Comparison of ENCODE assay signal across 22 cellular contexts in genomic region chr15:95853350-95853749, GRCh38.
"Had no signal": no experiment of that assay in that cellular context is flagged by ENCODE, and none has a peak within 500 bp of the region (broad histone marks: within the 10 kb centered on the region; RNA-seq: fewer than 3 reads in every experiment).

No MANE protein-coding gene starts in this region.

- H3K9me3 ChIP-seq: prostate gland, stomach, vagina had no signal

- FAIRE-seq: TTC549 had no signal

- H3K4me1 ChIP-seq: prostate gland, stomach, vagina had no signal

- H3K27me3 ChIP-seq: stomach, vagina had no signal

- H3K36me3 ChIP-seq: prostate gland, stomach, vagina had no signal

- H3K36me3 Mint-ChIP-seq: activated naive CD4-positive, alpha-beta T cell treated with anti-CD3 and anti-CD28 coated beads, Interleukin-2, amount 50 U/mL, for 24 hours; brain; naive thymus-derived CD8-positive, alpha-beta T cell; stimulated activated effector memory CD8-positive, alpha-beta T cell treated with anti-CD3 and anti-CD28 coated beads, Interleukin-12 subunit alpha, Interleukin-12 subunit beta, amount 100 ng/mL, for 72 hours had no signal

- H3K4me3 ChIP-seq: coronary artery, prostate gland, stomach, vagina had no signal

- H3K4me3 Mint-ChIP-seq: activated naive CD4-positive, alpha-beta T cell treated with anti-CD3 and anti-CD28 coated beads, Interleukin-2, amount 50 U/mL, for 24 hours; activated T-cell treated with anti-CD3 and anti-CD28 coated beads, Interleukin-2, amount 50 U/mL, for 72 hours; brain; central memory CD8-positive, alpha-beta T cell; naive thymus-derived CD8-positive, alpha-beta T cell; stimulated activated effector memory CD8-positive, alpha-beta T cell treated with anti-CD3 and anti-CD28 coated beads, Interleukin-12 subunit alpha, Interleukin-12 subunit beta, amount 100 ng/mL, for 72 hours; T-helper 2 cell treated with Interferon-gamma antibody and Interleukin-4, amounts not matched to agents 5 μg/mL and 100 μg/mL, for 36 hours had no signal

- H3K9me3 Mint-ChIP-seq: activated T-cell treated with anti-CD3 and anti-CD28 coated beads, Interleukin-2, amount 50 U/mL, for 72 hours; brain; central memory CD8-positive, alpha-beta T cell; stimulated activated effector memory CD8-positive, alpha-beta T cell treated with anti-CD3 and anti-CD28 coated beads, Interleukin-12 subunit alpha, Interleukin-12 subunit beta, amount 100 ng/mL, for 72 hours; T-helper 2 cell treated with Interferon-gamma antibody and Interleukin-4, amounts not matched to agents 5 μg/mL and 100 μg/mL, for 36 hours had no signal

- H3K27me3 Mint-ChIP-seq: central memory CD8-positive, alpha-beta T cell had no signal

- H3K27ac Mint-ChIP-seq: activated naive CD4-positive, alpha-beta T cell treated with anti-CD3 and anti-CD28 coated beads, Interleukin-2, amount 50 U/mL, for 24 hours; activated T-cell treated with anti-CD3 and anti-CD28 coated beads, Interleukin-2, amount 50 U/mL, for 72 hours; brain; naive thymus-derived CD8-positive, alpha-beta T cell; stimulated activated effector memory CD8-positive, alpha-beta T cell treated with anti-CD3 and anti-CD28 coated beads, Interleukin-12 subunit alpha, Interleukin-12 subunit beta, amount 100 ng/mL, for 72 hours; T-helper 2 cell treated with Interferon-gamma antibody and Interleukin-4, amounts not matched to agents 5 μg/mL and 100 μg/mL, for 36 hours had no signal

- DNase-seq: activated CD4-positive, alpha-beta T cell treated with anti-CD3 and anti-CD28 coated beads, Interleukin-2, amount 50 U/mL, for 4 hours; activated gamma-delta T cell; activated T-cell treated with anti-CD3 and anti-CD28 coated beads, Interleukin-2, amount 50 U/mL, for 72 hours; amniotic stem cell; left cardiac atrium; mesendoderm; naive thymus-derived CD8-positive, alpha-beta T cell; right cardiac atrium; small intestine; stimulated activated CD4-positive, alpha-beta T cell treated with anti-CD3 and anti-CD28 coated beads, Interleukin-15, amount 100 ng/mL, for 24 hours; stimulated activated CD4-positive, alpha-beta T cell treated with anti-CD3 and anti-CD28 coated beads, Interleukin-4, amount 100 ng/mL, for 24 hours; stomach; trophoblast cell had no signal

- H3K27ac ChIP-seq: coronary artery, prostate gland, stomach, vagina had no signal

- H3K4me1 Mint-ChIP-seq: activated naive CD4-positive, alpha-beta T cell treated with anti-CD3 and anti-CD28 coated beads, Interleukin-2, amount 50 U/mL, for 24 hours; naive thymus-derived CD8-positive, alpha-beta T cell; stimulated activated effector memory CD8-positive, alpha-beta T cell treated with anti-CD3 and anti-CD28 coated beads, Interleukin-12 subunit alpha, Interleukin-12 subunit beta, amount 100 ng/mL, for 72 hours had no signal
